16 cellular contexts compared by ENCODE assay signal in genomic region chr19:29624489-29625210, GRCh38. TPM values are rescaled to one million over a fixed set of nuclear protein-coding genes. Genes with fewer than 3 reads are reported as not detected.
DNase-seq lines count a peak whose midpoint lies in the region; ATAC-seq and TF ChIP-seq lines count a peak whose summit lies in the region.
"Had no signal": no experiment of that assay in that cellular context is flagged by ENCODE, and none has a peak within 500 bp of the region (broad histone marks: within the 10 kb centered on the region; RNA-seq: fewer than 3 reads in every experiment).

No MANE protein-coding gene starts in this region.

- in situ Hi-C loops in IMR-90 (cut with MboI; ENCODE audit: low sequenced_read_pairs), result no loop called here

- H3K9me3 ChIP-seq in IMR-90 (ENCODE audit: control insufficient read depth, insufficient read depth, low read length) (no peaks in the 10 kb centered on the region), uterus (no peaks in the 10 kb centered on the region)
- H3K9me3 ChIP-seq: vagina had no signal

- no peak overlapping the region for H3K4ac ChIP-seq in IMR-90 (ENCODE audit: low read depth, low read length)

- H3K36me3 ChIP-seq in IMR-90 (ENCODE audit: control insufficient read depth, insufficient read depth, low read length), result no peaks in the 10 kb centered on the region
- no peaks in the 10 kb centered on the region for H3K36me3 ChIP-seq in uterus
- H3K36me3 ChIP-seq: brain microvascular endothelial cell, vagina had no signal

- BruUV-seq in IMR-90 (replicated peaks; lab: Mats Ljungman, UMichigan), result no TSS peak

- no peak overlapping the region for H3K18ac ChIP-seq in IMR-90 (ENCODE audit: low read depth, low read length)

- H3K79me1 ChIP-seq in IMR-90 (ENCODE audit: low read depth in 1 of 2, low read length in 2 of 2), result no peaks in the 10 kb centered on the region

- no peak for ATAC-seq in IMR-90 (ENCODE audit: low read depth)
- ATAC-seq: left ventricle myocardium superior had no signal

- no peaks in the 10 kb centered on the region for H3K36me3 Mint-ChIP-seq in activated CD4-positive, alpha-beta T cell treated with anti-CD3 and anti-CD28 coated beads, Interleukin-2, amount 10 ng/mL, durations not matched to agents 7 days and 5 days (ENCODE audit: low read depth)
- H3K36me3 Mint-ChIP-seq in brain (no peaks in the 10 kb centered on the region), chondrocyte (ENCODE audit: low read depth) (no peaks in the 10 kb centered on the region)

- no peak overlapping the region for H2BK5ac ChIP-seq in IMR-90 (ENCODE audit: low read depth, low read length, poor library complexity, severe bottlenecking)

- H2AFZ ChIP-seq in IMR-90 (replicated peaks; ENCODE audit: low read length, poor library complexity), result no peak overlapping the region

- no peaks in the 10 kb centered on the region for H4K20me1 ChIP-seq in IMR-90 (ENCODE audit: insufficient read depth, low read length)

- no CpG with 5 or more reads among the region's 6 CpGs for WGBS in IMR-90 (ENCODE audit: extremely low coverage in 2 of 2, insufficient read length in 1 of 2), 2 experiments

- no peak overlapping the region for H3K23ac ChIP-seq in IMR-90 (ENCODE audit: low read depth, low read length)

- no peaks in the 10 kb centered on the region for H3K9me3 Mint-ChIP-seq in activated CD4-positive, alpha-beta T cell treated with anti-CD3 and anti-CD28 coated beads, Interleukin-2, amount 10 ng/mL, durations not matched to agents 7 days and 5 days
- H3K9me3 Mint-ChIP-seq in brain, result peaks cover 0 to 4% (median 0%) of the 10 kb centered on the region in 5 experiments
- no peaks in the 10 kb centered on the region for H3K9me3 Mint-ChIP-seq in chondrocyte (ENCODE audit: low read depth)

- no peaks in the 10 kb centered on the region for H3K27me3 Mint-ChIP-seq in activated CD4-positive, alpha-beta T cell treated with anti-CD3 and anti-CD28 coated beads, Interleukin-2, amount 10 ng/mL, durations not matched to agents 7 days and 5 days
- H3K27me3 Mint-ChIP-seq in brain (peaks cover 21% of the 10 kb centered on the region), chondrocyte (ENCODE audit: low read depth) (peaks cover 6% of the 10 kb centered on the region)

- H3K27ac ChIP-seq in IMR-90 (ENCODE audit: insufficient read depth, low read length), result no peak overlapping the region
- H3K27ac ChIP-seq in uterus, result no peak overlapping the region
- H3K27ac ChIP-seq: brain microvascular endothelial cell, RWPE1, vagina had no signal

- no peaks in the 10 kb centered on the region for H3K9me1 ChIP-seq in IMR-90 (ENCODE audit: insufficient read depth, low read length)

- H3K56ac ChIP-seq in IMR-90 (ENCODE audit: extremely low read depth, insufficient read depth, low read length), result no peak overlapping the region

- no peak overlapping the region for H2AK9ac ChIP-seq in IMR-90 (replicated peaks; ENCODE audit: low read depth, low read length, poor library complexity)

- no peak overlapping the region for H2AK5ac ChIP-seq in IMR-90 (ENCODE audit: low read depth, low read length)

- dilution Hi-C loops in IMR-90 (cut with HindIII; ENCODE audit: low sequenced_read_pairs, unreplicated experiment), result no loop called here

- H3K4me1 ChIP-seq in IMR-90 (ENCODE audit: control insufficient read depth, insufficient read depth, low read length) (no peaks in the 10 kb centered on the region), uterus (no peaks in the 10 kb centered on the region)
- H3K4me1 ChIP-seq: vagina had no signal

- peak overlapping the region; percentile 97 for H3K27ac Mint-ChIP-seq in activated CD4-positive, alpha-beta T cell treated with anti-CD3 and anti-CD28 coated beads, Interleukin-2, amount 10 ng/mL, durations not matched to agents 7 days and 5 days
- H3K27ac Mint-ChIP-seq in brain (peak overlapping the region; percentile 34 to 86 (median 68)), chondrocyte (ENCODE audit: unreplicated experiment) (no peak overlapping the region)

- no peak overlapping the region for H4K91ac ChIP-seq in IMR-90 (ENCODE audit: insufficient read depth, low read depth, low read length)

- TF ChIP-seq POLR2A in IMR-90 (IDR thresholded peaks at IDR 0.05; ENCODE audit: low read depth, low read length) (no peak), uterus (IDR thresholded peaks at IDR 0.05) (no peak)

- H3K4me2 ChIP-seq in IMR-90 (ENCODE audit: low read depth, low read length), result no peak overlapping the region

- H2BK20ac ChIP-seq in IMR-90 (ENCODE audit: low read depth, low read length), result no peak overlapping the region

- H3K4me1 Mint-ChIP-seq in activated CD4-positive, alpha-beta T cell treated with anti-CD3 and anti-CD28 coated beads, Interleukin-2, amount 10 ng/mL, durations not matched to agents 7 days and 5 days, result peaks cover 57% of the 10 kb centered on the region
- H3K4me1 Mint-ChIP-seq in brain, result peaks cover 8% of the 10 kb centered on the region
- H3K4me1 Mint-ChIP-seq in chondrocyte (ENCODE audit: low read depth), result no peaks in the 10 kb centered on the region

- H3K4me3 Mint-ChIP-seq in activated CD4-positive, alpha-beta T cell treated with anti-CD3 and anti-CD28 coated beads, Interleukin-2, amount 10 ng/mL, durations not matched to agents 7 days and 5 days, result peak overlapping the region; percentile 77
- H3K4me3 Mint-ChIP-seq in brain (peak overlapping the region in 2 of 5 experiments; percentile 32 to 33), chondrocyte (ENCODE audit: unreplicated experiment) (no peak overlapping the region)

- H3K4me3 ChIP-seq in IMR-90 (ENCODE audit: insufficient read depth, low read depth, low read length), result no peak overlapping the region
- no peak overlapping the region for H3K4me3 ChIP-seq in uterus
- H3K4me3 ChIP-seq: vagina had no signal

- no peak overlapping the region for H2BK15ac ChIP-seq in IMR-90 (ENCODE audit: low read depth, low read length)

- POLR2A ChIA-PET in activated CD4-positive, alpha-beta T cell treated with anti-CD3 and anti-CD28 coated beads, Interleukin-2, amount 10 ng/mL, durations not matched to agents 7 days and 5 days (lab: Charles Lee), result interaction anchor here (0.7 to 1.3 kb wide), 2 partner anchors 14 to 41 kb away, joined by 3 to 4 read pairs; partner anchors contain the start of gene PLEKHF1
- POLR2A ChIA-PET in IMR-90 (lab: Charles Lee; ENCODE audit: unreplicated experiment), result no interaction called here

- H3K27me3 ChIP-seq in IMR-90 (ENCODE audit: control insufficient read depth, insufficient read depth, low read length) (no peaks in the 10 kb centered on the region; the same call in 1 of the 2 replicates), uterus (no peaks in the 10 kb centered on the region)
- H3K27me3 ChIP-seq: brain microvascular endothelial cell, vagina had no signal

- intact Hi-C loops in IMR-90 (cut with micrococcal nuclease) (no loop called here), posterior vena cava (cut with DNase I) (no loop called here), uterus (cut with DNase I; ENCODE audit: low total_unique reads) (no loop called here)

- no peak overlapping the region for H2BK120ac ChIP-seq in IMR-90 (ENCODE audit: low read depth, low read length)

- no peak overlapping the region for H3K9ac ChIP-seq in IMR-90 (ENCODE audit: low read depth, low read length)

- no peak for TF ChIP-seq CTCF in IMR-90 (conservative IDR thresholded peaks at IDR 0.05; ENCODE audit: low read depth, low read length)
- TF ChIP-seq CTCF in brain (conservative IDR thresholded peaks at IDR 0.05), result no peak
- no peak for TF ChIP-seq CTCF in uterus (IDR thresholded peaks at IDR 0.05)
- no peak for TF ChIP-seq CTCF in chondrocyte (IDR thresholded peaks at IDR 0.05)

- TF ChIP-seq RAD21 in IMR-90 (IDR thresholded peaks at IDR 0.05; ENCODE audit: low read length), result no peak

- no peak for DNase-seq in activated CD4-positive, alpha-beta T cell treated with anti-CD3 and anti-CD28 coated beads, Interleukin-2, amount 10 ng/mL, durations not matched to agents 7 days and 5 days
- DNase-seq in activated CD4-positive, alpha-beta T cell treated with anti-CD3 and anti-CD28 coated beads, Interleukin-2, amount 50 U/mL, for 4 hours, result no peak
- peak; percentile 4 for DNase-seq in IMR-90
- peak; percentile 28 for DNase-seq in posterior vena cava (ENCODE audit: low spot score)
- DNase-seq in uterus, result no peak
- no peak for DNase-seq in amniotic stem cell (lab: John Stamatoyannopoulos, UW)
- DNase-seq in chondrocyte (ENCODE audit: low spot score), result no peak
- DNase-seq: brain microvascular endothelial cell, DND-41, glutamatergic neuron, GOT3, left ventricle myocardium superior, NCI-H1092 had no signal

- H4K5ac ChIP-seq in IMR-90 (ENCODE audit: low read depth, low read length), result no peak overlapping the region

- H3K14ac ChIP-seq in IMR-90 (replicated peaks; ENCODE audit: low read depth, low read length), result no peak overlapping the region

- H4K8ac ChIP-seq in IMR-90 (ENCODE audit: low read depth in 2 of 2, low read length in 2 of 2), result no peak overlapping the region

- CTCF ChIA-PET in activated CD4-positive, alpha-beta T cell treated with anti-CD3 and anti-CD28 coated beads, Interleukin-2, amount 10 ng/mL, durations not matched to agents 7 days and 5 days (lab: Charles Lee), result interaction anchor here (0.7 to 2.8 kb wide), 13 partner anchors 10 to 83 kb away, joined by 3 to 14 read pairs (median 4); partner anchors contain the start of gene PLEKHF1
- CTCF ChIA-PET in IMR-90 (lab: Yijun Ruan, JAX), result no interaction called here

TF ChIP-seq in IMR-90, 13 proteins besides CTCF, POLR2A, EP300 and RAD21 (continues in another document):
- TF ChIP-seq MXI1 (IDR thresholded peaks at IDR 0.05; ENCODE audit: borderline replicate concordance, low read depth, low read length), result no peak

RNA-seq across cellular contexts. Expression of gene POP4, which starts 18.6 kb away (rescaled TPM):
- 100 to 1,000 TPM in 1 of 2 experiments, 10 to 100 TPM in 1; 96.0 to 113 TPM for total RNA-seq in activated CD4-positive, alpha-beta T cell treated with anti-CD3 and anti-CD28 coated beads, Interleukin-2, amount 10 ng/mL, durations not matched to agents 7 days and 5 days
- total RNA-seq in IMR-90 (2012; rRNA removed), result 65.1 and 85.5 TPM in 2 replicates
- polyA plus RNA-seq in IMR-90 (2012; rRNA removed), result 81.2 and 87.2 TPM in 2 replicates
- 17.6 and 33.7 TPM in 2 replicates for polyA plus RNA-seq in IMR-90 (2012; cell fraction: cytosol; rRNA removed)
- polyA plus RNA-seq in IMR-90 (2012; cell fraction: nucleus; rRNA removed; ENCODE audit: low replicate concordance), result 20.6 and 93.1 TPM in 2 replicates
- polyA plus RNA-seq in brain (ENCODE audit: insufficient read depth, low read depth, low replicate concordance), result 234 TPM
- total RNA-seq in posterior vena cava, result 10 to 100 TPM; 41.4 to 49.1 TPM
- total RNA-seq in uterus, result 10 to 100 TPM; 10.3 to 54.0 (median 36.4) TPM
- 49.0 to 71.1 TPM (median 49.4 TPM) in 3 replicates for total RNA-seq in chondrocyte

RNA-seq across cellular contexts. Expression of gene PLEKHF1, which starts 40.6 kb away (rescaled TPM):
- total RNA-seq in activated CD4-positive, alpha-beta T cell treated with anti-CD3 and anti-CD28 coated beads, Interleukin-2, amount 10 ng/mL, durations not matched to agents 7 days and 5 days, result 10 to 100 TPM; 49.4 to 52.1 TPM
- total RNA-seq in IMR-90 (2012; rRNA removed), result 4.7 and 5.0 TPM in 2 replicates
- polyA plus RNA-seq in IMR-90 (2012; rRNA removed), result 6.6 and 7.2 TPM in 2 replicates
- 7.0 and 12.9 TPM in 2 replicates for polyA plus RNA-seq in IMR-90 (2012; cell fraction: cytosol; rRNA removed)
- polyA plus RNA-seq in IMR-90 (2012; cell fraction: nucleus; rRNA removed; ENCODE audit: low replicate concordance), result 10.8 and 25.4 TPM in 2 replicates
- polyA plus RNA-seq in brain (ENCODE audit: insufficient read depth, low read depth, low replicate concordance), result 5.6 TPM
- total RNA-seq in posterior vena cava, result 10 to 100 TPM; 20.7 to 21.0 TPM
- 10 to 100 TPM in 3 of 4 donors, 1 to 10 TPM in 1; 7.4 to 35.9 (median 19.7) TPM for total RNA-seq in uterus
- 10.1 to 29.4 TPM (median 28.6 TPM) in 3 replicates for total RNA-seq in chondrocyte

Comparison
In these comparisons a context has a peak if more than half of its experiments do, and no peak if none do; other contexts are left out.
1. DNase-seq: peak in IMR-90 (single experiment) and posterior vena cava (single experiment); none in activated CD4-positive, alpha-beta T cell treated with anti-CD3 and anti-CD28 coated beads, Interleukin-2, amount 10 ng/mL, durations not matched to agents 7 days and 5 days (single experiment), activated CD4-positive, alpha-beta T cell treated with anti-CD3 and anti-CD28 coated beads, Interleukin-2, amount 50 U/mL, for 4 hours (0 of 2), uterus (0 of 2), amniotic stem cell (single experiment) and chondrocyte (single experiment).